In the genomic region with DNA sequence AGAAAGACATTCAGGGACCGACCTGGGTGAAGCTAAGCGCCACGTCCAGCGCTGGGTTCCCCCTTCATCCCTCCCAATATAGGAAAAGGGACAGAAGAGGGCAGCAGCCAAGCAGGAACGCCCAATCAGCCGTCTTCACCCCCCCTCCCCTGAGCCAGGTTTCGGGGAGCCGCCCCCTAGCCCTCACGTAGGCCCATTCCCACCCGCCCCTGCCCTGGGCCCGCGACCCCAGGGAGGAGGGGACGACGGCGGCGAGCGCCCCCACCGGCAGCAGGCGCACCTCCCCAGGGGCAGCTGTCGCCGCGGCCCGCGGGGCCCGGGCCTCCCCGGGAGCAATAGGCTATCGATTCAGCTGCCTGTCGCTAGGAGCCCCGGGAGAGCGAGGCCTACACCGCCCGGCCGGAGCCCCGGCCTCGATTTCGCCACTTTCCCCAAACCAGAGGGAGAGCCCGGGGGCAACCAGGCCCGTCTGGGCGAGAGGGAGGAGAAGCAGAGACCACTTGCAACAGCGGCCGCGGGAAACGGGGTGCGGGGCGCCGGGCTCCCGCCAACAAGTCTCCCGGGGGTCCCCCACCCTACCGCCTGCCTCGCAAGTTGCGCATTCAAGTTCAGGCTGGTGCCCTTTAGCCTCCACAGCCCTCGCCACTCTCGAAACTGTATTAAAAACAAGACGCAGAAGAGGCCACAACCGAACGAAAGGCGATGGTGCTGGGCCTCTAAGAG, we compare ENCODE assay signal across 8 cellular contexts. TPM values are rescaled to one million over a fixed set of nuclear protein-coding genes. Genes with fewer than 3 reads are reported as not detected.
DNase-seq lines count a peak whose midpoint lies in the region; ATAC-seq lines count a peak whose summit lies in the region.

No MANE protein-coding gene starts in this region.

- peak overlapping the region; percentile 70 for H3K27ac ChIP-seq in cingulate gyrus (ENCODE audit: low read depth, low read length)

- peak; percentile 42 for ATAC-seq in HG03139 (IDR thresholded peaks at IDR 0.05; ENCODE audit: unreplicated experiment)
- ATAC-seq in left colon: peak; percentile 74

- intact Hi-C loops in left colon (cut with DNase I, micrococcal nuclease): no loop called here

- DNase-seq in NCI-H2081 (lab: John Stamatoyannopoulos, UW) (peak; percentile 67 to 74), NCI-H2081 treated with DMSO at 0.1 percent for 48 hours (lab: John Stamatoyannopoulos, UW) (no peak), NCI-H510A treated with DMSO at 0.1 percent for 48 hours (lab: John Stamatoyannopoulos, UW) (peak; percentile 73), left colon (peak; percentile 77 to 79)
- peak; percentile 83 for DNase-seq in activated CD4-positive, alpha-beta T cell treated with anti-CD3 and anti-CD28 coated beads for 48 hours
- DNase-seq in stimulated activated CD4-positive, alpha-beta T cell treated with anti-CD3 and anti-CD28 coated beads, Interleukin-1b, Interleukin-23, amount 100 ng/mL, for 48 hours: peak; percentile 78

RNA-seq across cellular contexts. Expression of a gene that starts 1.3 kb away (rescaled TPM):
- 10 to 100 TPM; 38.6 to 42.3 TPM for total RNA-seq in left colon

RNA-seq across cellular contexts. Expression of a gene that starts 39.7 kb away (rescaled TPM):
- 10 to 100 TPM; 24.3 to 25.1 TPM for total RNA-seq in left colon
